2 cellular contexts compared by ENCODE assay signal in genomic region chr16:2114885-2115590, GRCh38. TPM values are rescaled to one million over a fixed set of nuclear protein-coding genes. Genes with fewer than 3 reads are reported as not detected.
"Had no signal": no experiment of that assay in that cellular context is flagged by ENCODE, and none has a peak within 500 bp of the region (broad histone marks: within the 10 kb centered on the region; RNA-seq: fewer than 3 reads in every experiment).

No MANE protein-coding gene starts in this region.

RNA-seq across cellular contexts. Expression of gene RAB26, which starts 33.4 kb away (rescaled TPM):
- total RNA-seq: esophagus muscularis mucosa, mononuclear cell had no signal
